ENCODE assay signal across 9 cellular contexts in the genomic region with DNA sequence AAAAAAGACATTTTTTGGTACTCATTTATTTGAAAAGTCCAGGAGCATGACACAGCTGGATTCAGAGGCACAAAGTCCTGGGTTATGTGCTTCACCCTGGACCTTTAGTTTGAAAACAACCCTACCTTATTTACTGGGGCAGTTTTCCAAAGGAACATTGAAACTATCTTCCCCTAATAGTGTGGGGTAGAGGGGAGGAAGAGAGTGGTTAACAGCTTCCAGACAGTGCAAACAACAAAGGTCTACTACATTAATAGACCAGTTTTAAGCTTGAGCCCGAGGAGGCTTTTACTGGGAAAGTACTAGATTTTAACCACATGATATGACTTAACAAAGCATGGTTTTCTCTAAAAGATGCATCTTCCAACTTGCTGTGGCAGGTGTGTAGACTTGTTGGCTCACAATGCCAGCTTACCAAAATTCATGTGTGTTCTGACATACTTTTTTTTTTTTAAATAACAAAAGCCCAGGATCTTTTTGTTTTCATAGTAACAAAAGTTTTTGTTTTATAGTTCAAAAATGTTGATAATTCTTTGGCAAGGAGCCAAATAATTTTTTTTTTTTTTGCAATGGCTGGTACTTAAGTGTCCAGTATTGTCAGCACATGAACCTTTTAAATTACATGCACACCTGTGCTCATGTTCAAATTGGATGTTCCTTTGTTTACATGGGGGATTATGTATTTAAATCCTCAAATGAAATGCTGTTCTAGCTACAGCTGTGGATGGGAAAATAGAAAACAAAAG. TPM values are rescaled to one million over a fixed set of nuclear protein-coding genes. Genes with fewer than 3 reads are reported as not detected.
A peak's percentile ranks its signal among the peaks of the same experiment; 100 is the strongest.
DNase-seq lines count a peak whose midpoint lies in the region; ATAC-seq and TF ChIP-seq lines count a peak whose summit lies in the region.
"Had no signal": no experiment of that assay in that cellular context is flagged by ENCODE, and none has a peak within 500 bp of the region (broad histone marks: within the 10 kb centered on the region; RNA-seq: fewer than 3 reads in every experiment).

No MANE protein-coding gene starts in this region.

- H3K9me3 ChIP-seq in HAP-1 = no peaks in the 10 kb centered on the region
- H3K9me3 ChIP-seq in sigmoid colon = no peaks in the 10 kb centered on the region

- no peak for TF ChIP-seq CTCF in epithelial cell of proximal tubule (conservative IDR thresholded peaks at IDR 0.05; ENCODE audit: low read depth, low read length)
- TF ChIP-seq CTCF in sigmoid colon (IDR thresholded peaks at IDR 0.05) = no peak

- H3K27me3 ChIP-seq in HAP-1 (ENCODE audit: low read depth) (no peaks in the 10 kb centered on the region), sigmoid colon (no peaks in the 10 kb centered on the region)

- WGBS in sigmoid colon, 2 donors = 5 to 14% methylated on average over 1 of the region's 1 CpG

- no peak for TF ChIP-seq POLR2A in sigmoid colon (IDR thresholded peaks at IDR 0.05)

- no peak for TF ChIP-seq EP300 in sigmoid colon (IDR thresholded peaks at IDR 0.05)

- DNase-seq in HAP-1 (ENCODE audit: low spot score in 2 of 2) = peak in 1 of 2 experiments; percentile 27
- DNase-seq in OCI-M1 (lab: John Stamatoyannopoulos, UW) = peak; percentile 42
- DNase-seq in epithelial cell of proximal tubule (ENCODE audit: low read depth) = no peak
- DNase-seq in sigmoid colon = no peak
- DNase-seq in activated effector memory CD4-positive, alpha-beta T cell treated with Interleukin-2 at 50 U/mL for 16 hours = no peak
- DNase-seq in hepatic stellate cell (ENCODE audit: low spot score) = no peak
- no peak for DNase-seq in NOMO-1 treated with DMSO at 0.1 percent for 48 hours (lab: John Stamatoyannopoulos, UW; ENCODE audit: unreplicated experiment)

- peak overlapping the region; percentile 95 to 98 (median 96) for H3K27ac ChIP-seq in sigmoid colon

- H3K4me3 ChIP-seq in HAP-1 (peak overlapping the region; percentile 76), epithelial cell of proximal tubule (ENCODE audit: low read depth, low read length) (peak overlapping the region; percentile 92), sigmoid colon (peak overlapping the region in 3 of 4 donors; percentile 71 to 95 (median 88))

- H3K36me3 ChIP-seq in HAP-1 (replicated peaks) (peaks cover 40% of the 10 kb centered on the region), sigmoid colon (peaks cover 4 to 41% (median 6%) of the 10 kb centered on the region in 4 donors)

- H3K4me1 ChIP-seq in HAP-1 (peaks cover 23% of the 10 kb centered on the region), sigmoid colon (peaks cover 0 to 52% (median 39%) of the 10 kb centered on the region in 4 donors)

- intact Hi-C loops in sigmoid colon (cut with DNase I) = loop anchor here (1.0 to 10.0 kb wide), 2 partner anchors 135 to 342 kb away; partner anchors contain the start of gene STN1

- in situ Hi-C loops in HAP-1 (cut with MboI; ENCODE audit: low sequenced_read_pairs) = no loop called here

- ATAC-seq in HG02938 (IDR thresholded peaks at IDR 0.05; ENCODE audit: unreplicated experiment) = no peak

RNA-seq across cellular contexts. Expression of gene GSTO1, which starts 1.8 kb away (rescaled TPM):
- total RNA-seq in epithelial cell of proximal tubule (195 and 207 TPM in 2 replicates), sigmoid colon (100 to 1,000 TPM in 3 of 4 donors, 10 to 100 TPM in 1; 77.5 to 178 (median 131) TPM)
- 100 to 1,000 TPM; 107 to 189 (median 141) TPM for polyA plus RNA-seq in sigmoid colon

RNA-seq across cellular contexts. Expression of gene GSTO2, which starts 12.5 kb away (rescaled TPM):
- total RNA-seq in epithelial cell of proximal tubule = 9.5 TPM in 2 replicates
- total RNA-seq in sigmoid colon = 1 to 10 TPM in 3 of 4 donors, under 1 TPM in 1; 0.68 to 2.1 (median 1.4) TPM
- polyA plus RNA-seq in sigmoid colon = 10 to 100 TPM in 2 of 3 donors, 1 to 10 TPM in 1; 9.7 to 13.2 (median 12.2) TPM

RNA-seq across cellular contexts. Expression of gene CFAP43, which starts 24.3 kb away (rescaled TPM):
- 0.14 and 0.46 TPM in 2 replicates for total RNA-seq in epithelial cell of proximal tubule
- total RNA-seq in sigmoid colon = under 1 TPM; 0.36 to 0.83 (median 0.59) TPM
- polyA plus RNA-seq in sigmoid colon = under 1 TPM in 2 of 3 donors, not detected in 1; 0.22 to 0.60 TPM
- total RNA-seq: T-helper 2 cell treated with Interferon-gamma antibody and Interleukin-4, amounts not matched to agents 100 ng/mL and 5 ng/mL, for 36 hours had no signal
